In the genomic region with DNA sequence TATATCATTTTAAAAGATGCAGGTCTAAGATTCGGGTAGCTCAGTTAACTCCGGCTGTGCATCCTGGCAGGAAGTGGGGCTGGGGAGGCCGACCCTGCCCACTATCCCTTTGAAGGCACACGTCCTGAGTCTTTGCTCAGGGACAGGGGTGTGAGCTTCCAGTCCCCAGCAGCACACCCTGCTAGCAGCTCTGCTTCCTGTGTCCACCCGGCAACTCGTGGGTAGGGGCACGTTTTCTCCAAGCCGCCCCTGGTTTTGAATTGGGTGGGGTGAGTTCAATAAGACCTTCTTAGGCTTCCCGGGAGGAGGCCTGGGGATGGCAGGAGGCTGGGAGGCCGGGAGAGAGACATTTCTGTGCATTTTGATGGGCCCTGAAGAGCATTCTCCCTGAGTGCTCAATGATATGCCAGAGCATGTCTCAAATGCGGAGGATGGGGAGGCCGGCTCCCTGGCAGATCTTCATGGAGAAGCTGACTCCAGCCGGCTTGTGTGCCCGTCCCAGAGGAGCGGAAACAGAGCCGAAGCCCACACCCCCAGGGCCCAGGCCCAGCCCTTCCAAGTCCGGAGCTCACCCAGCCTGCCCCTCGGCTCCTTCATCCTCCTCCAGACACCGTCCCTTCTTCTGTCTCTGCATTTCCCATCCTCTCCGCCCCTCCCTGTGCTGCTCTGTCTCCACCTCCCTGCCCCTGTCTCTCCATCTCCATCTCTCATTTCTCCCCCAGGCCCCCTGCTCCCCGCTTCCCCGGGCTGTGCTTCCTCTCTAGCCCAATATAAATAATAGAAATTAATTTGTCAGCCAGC, we compare ENCODE assay signal across 9 cellular contexts. TPM values are rescaled to one million over a fixed set of nuclear protein-coding genes. Genes with fewer than 3 reads are reported as not detected.
DNase-seq lines count a peak whose midpoint lies in the region; ATAC-seq, FAIRE-seq and TF ChIP-seq lines count a peak whose summit lies in the region.
"Had no signal": no experiment of that assay in that cellular context is flagged by ENCODE, and none has a peak within 500 bp of the region (broad histone marks: within the 10 kb centered on the region; RNA-seq: fewer than 3 reads in every experiment).

No MANE protein-coding gene starts in this region.

- peak overlapping the region; percentile 92 for H3K4me2 ChIP-seq in endothelial cell of umbilical vein (ENCODE audit: insufficient read depth, low read length)
- H3K4me2 ChIP-seq: A549 had no signal

- H3K9me1 ChIP-seq in endothelial cell of umbilical vein (replicated peaks; ENCODE audit: control insufficient read depth, extremely low read depth, insufficient read depth, low read length): no peaks in the 10 kb centered on the region

- ATAC-seq in GM18868 (IDR thresholded peaks at IDR 0.05; ENCODE audit: unreplicated experiment): no peak
- ATAC-seq: A549 had no signal

- CTCF ChIA-PET in endothelial cell of umbilical vein (lab: Charles Lee): interaction anchor here (0.5 to 4.3 kb wide), 8 partner anchors 8 to 711 kb away, joined by 3 to 32 read pairs (median 4); no protein-coding TSS in a partner anchor

- H2AFZ ChIP-seq in endothelial cell of umbilical vein (ENCODE audit: low read depth, low read length): peak overlapping the region; percentile 99

- no peak for TF ChIP-seq POLR2A in endothelial cell of umbilical vein (IDR thresholded peaks at IDR 0.05; ENCODE audit: low read depth, low read length)

- H3K9ac ChIP-seq in endothelial cell of umbilical vein (replicated peaks; ENCODE audit: extremely low read depth, insufficient read depth, low read length): peak overlapping the region; percentile 46

- no peaks in the 10 kb centered on the region for H3K36me3 Mint-ChIP-seq in type B pancreatic cell

- peak overlapping the region; percentile 80 for H3K27ac Mint-ChIP-seq in type B pancreatic cell

- H3K4me1 ChIP-seq in endothelial cell of umbilical vein (ENCODE audit: control insufficient read depth, extremely low read depth, insufficient read depth, low read length): peaks cover 10% of the 10 kb centered on the region
- peaks cover 14% of the 10 kb centered on the region for H3K4me1 ChIP-seq in mononuclear cell (ENCODE audit: insufficient read depth, low read length)

- no peaks in the 10 kb centered on the region for H3K79me2 ChIP-seq in endothelial cell of umbilical vein (ENCODE audit: control insufficient read depth, insufficient read depth, low read length)

- DNase-seq in NCI-H187 (lab: John Stamatoyannopoulos, UW): peak; percentile 27 to 29
- no peak for DNase-seq in NCI-H187 treated with DMSO at 0.1 percent for 48 hours (lab: John Stamatoyannopoulos, UW)
- DNase-seq in endothelial cell of umbilical vein (ENCODE audit: low read depth, low spot score): no peak
- no peak for DNase-seq in type B pancreatic cell (ENCODE audit: extremely low spot score, unreplicated experiment)
- DNase-seq in GM19238 (ENCODE audit: insufficient read length, low spot score): no peak

- dilution Hi-C loops in endothelial cell of umbilical vein (cut with MboI; ENCODE audit: extremely low pct_ligation_motif_present, low sequenced_read_pairs): no loop called here

- peak overlapping the region; percentile 83 for H3K4me3 Mint-ChIP-seq in type B pancreatic cell

- FAIRE-seq in endothelial cell of umbilical vein (lab: Jason Lieb, UNC): peak; percentile 43
- FAIRE-seq: A549 had no signal

- no peak overlapping the region for H3K27ac ChIP-seq in endothelial cell of umbilical vein (ENCODE audit: insufficient read depth, low read depth, low read length)
- H3K27ac ChIP-seq: A549 had no signal

- H3K9me3 ChIP-seq in endothelial cell of umbilical vein (replicated peaks; ENCODE audit: control insufficient read depth, insufficient read depth, low read length) (no peaks in the 10 kb centered on the region), mononuclear cell (ENCODE audit: low read depth, low read length) (no peaks in the 10 kb centered on the region)
- H3K9me3 ChIP-seq: A549 had no signal

- TF ChIP-seq CTCF in endothelial cell of umbilical vein (IDR thresholded peaks at IDR 0.05; ENCODE audit: extremely low read depth in 1 of 2, insufficient read depth in 1 of 2, low read depth in 1 of 2, low read length in 2 of 2): no peak
- no peak for TF ChIP-seq CTCF in type B pancreatic cell (conservative IDR thresholded peaks at IDR 0.05)

- H3K4me3 ChIP-seq in endothelial cell of umbilical vein (replicated peaks in 1 of 3; ENCODE audit: insufficient read depth in 1 of 3, low read depth in 1 of 3, low read length in 3 of 3) (peak overlapping the region in 2 of 3 experiments; percentile 2 to 31), mononuclear cell (ENCODE audit: low read length) (peak overlapping the region; percentile 2)
- H3K4me3 ChIP-seq: A549 had no signal

- H3K4me1 Mint-ChIP-seq in type B pancreatic cell (ENCODE audit: unreplicated experiment): peaks cover 47% of the 10 kb centered on the region

- H4K20me1 ChIP-seq in endothelial cell of umbilical vein (replicated peaks; ENCODE audit: control insufficient read depth, extremely low read depth, insufficient read depth, low read length): no peaks in the 10 kb centered on the region

- H3K27me3 Mint-ChIP-seq in type B pancreatic cell: peaks cover 13% of the 10 kb centered on the region

- H3K36me3 ChIP-seq in endothelial cell of umbilical vein (ENCODE audit: control insufficient read depth in 2 of 2, extremely low read depth in 1 of 2, insufficient read depth in 2 of 2, low read length in 2 of 2): no peaks in the 10 kb centered on the region

- BruUV-seq in endothelial cell of umbilical vein (replicated peaks; lab: Mats Ljungman, UMichigan): no TSS peak

- intact Hi-C loops in endothelial cell of umbilical vein (cut with micrococcal nuclease): loop anchor here (5.0 kb wide), 1 partner anchor 76 kb away; no protein-coding TSS in a partner anchor

- POLR2A ChIA-PET in endothelial cell of umbilical vein (lab: Charles Lee): no interaction called here

- peaks cover 3 to 4% of the 10 kb centered on the region in 2 experiments for H3K27me3 ChIP-seq in endothelial cell of umbilical vein (ENCODE audit: control insufficient read depth in 2 of 2, insufficient read depth in 2 of 2, low read length in 2 of 2)
- H3K27me3 ChIP-seq in mononuclear cell (ENCODE audit: insufficient read depth, low read length): peaks cover 30% of the 10 kb centered on the region

- no peaks in the 10 kb centered on the region for H3K9me3 Mint-ChIP-seq in type B pancreatic cell

TF ChIP-seq in PFSK-1, 5 proteins besides CTCF, POLR2A, EP300 and RAD21 (continues in another document):
- no peak for TF ChIP-seq POLR2AphosphoS5 (IDR thresholded peaks at IDR 0.05; ENCODE audit: low read depth, low read length)

TF ChIP-seq in endothelial cell of umbilical vein, 7 proteins besides CTCF, POLR2A, EP300 and RAD21:
- TF ChIP-seq, protein P1, sequence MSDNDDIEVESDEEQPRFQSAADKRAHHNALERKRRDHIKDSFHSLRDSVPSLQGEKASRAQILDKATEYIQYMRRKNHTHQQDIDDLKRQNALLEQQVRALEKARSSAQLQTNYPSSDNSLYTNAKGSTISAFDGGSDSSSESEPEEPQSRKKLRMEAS (IDR thresholded peaks at IDR 0.05; ENCODE audit: insufficient read depth, insufficient read length): no peak
- TF ChIP-seq FOS (IDR thresholded peaks at IDR 0.05; ENCODE audit: borderline replicate concordance, insufficient read depth, low read length): no peak
- no peak for TF ChIP-seq MYC (IDR thresholded peaks at IDR 0.05; ENCODE audit: low read depth, low read length)
- no peak for TF ChIP-seq GATA2 (IDR thresholded peaks at IDR 0.05; ENCODE audit: insufficient read depth, insufficient read length, low read depth, low read length)
- no peak for TF ChIP-seq JUN (IDR thresholded peaks at IDR 0.05; ENCODE audit: borderline replicate concordance, insufficient read depth, insufficient read length, low read depth)
- no peak for TF ChIP-seq POLR2AphosphoS5 (IDR thresholded peaks at IDR 0.05; ENCODE audit: insufficient read depth, low read depth, low read length)
- no peak for TF ChIP-seq EZH2 (IDR thresholded peaks at IDR 0.05; ENCODE audit: borderline replicate concordance, low read depth, low read length, severe bottlenecking)

RNA-seq across cellular contexts. Expression of gene ZFAND3, which starts 36.3 kb away (rescaled TPM):
- 196 TPM for polyA plus RNA-seq in PFSK-1 (2012; ENCODE audit: insufficient read length, low read depth)
- 54.2 and 55.3 TPM in 2 replicates for total RNA-seq in endothelial cell of umbilical vein
- 11.7 and 15.4 TPM in 2 replicates for polyA plus RNA-seq in endothelial cell of umbilical vein
- 17.6 and 18.8 TPM in 2 replicates for polyA plus RNA-seq in endothelial cell of umbilical vein (2011; cell fraction: cytosol; rRNA removed)
- polyA plus RNA-seq in endothelial cell of umbilical vein (2011; cell fraction: nucleus; rRNA removed): 15.9 and 18.1 TPM in 2 replicates
- 84.4 and 99.2 TPM in 2 replicates for polyA plus RNA-seq in endothelial cell of umbilical vein (2012)
- 24.5 and 38.3 TPM in 2 replicates for polyA minus RNA-seq in endothelial cell of umbilical vein
- polyA minus RNA-seq in endothelial cell of umbilical vein (2011; cell fraction: cytosol; rRNA and poly(A)+ RNA removed): 12.1 TPM
- 35.7 and 36.5 TPM in 2 replicates for polyA minus RNA-seq in endothelial cell of umbilical vein (2011; cell fraction: nucleus; rRNA and poly(A)+ RNA removed)
- total RNA-seq in mononuclear cell: 25.6 TPM
- 66.9 and 69.0 TPM in 2 replicates for total RNA-seq in type B pancreatic cell (ENCODE audit: low replicate concordance)

Comparison
In these comparisons a context has a peak if more than half of its experiments do, and no peak if none do; other contexts are left out.
1. DNase-seq: peak in NCI-H187 (2 of 2); none in NCI-H187 treated with DMSO at 0.1 percent for 48 hours (single experiment), endothelial cell of umbilical vein (single experiment), type B pancreatic cell (single experiment) and GM19238 (single experiment).